In the genomic region with DNA sequence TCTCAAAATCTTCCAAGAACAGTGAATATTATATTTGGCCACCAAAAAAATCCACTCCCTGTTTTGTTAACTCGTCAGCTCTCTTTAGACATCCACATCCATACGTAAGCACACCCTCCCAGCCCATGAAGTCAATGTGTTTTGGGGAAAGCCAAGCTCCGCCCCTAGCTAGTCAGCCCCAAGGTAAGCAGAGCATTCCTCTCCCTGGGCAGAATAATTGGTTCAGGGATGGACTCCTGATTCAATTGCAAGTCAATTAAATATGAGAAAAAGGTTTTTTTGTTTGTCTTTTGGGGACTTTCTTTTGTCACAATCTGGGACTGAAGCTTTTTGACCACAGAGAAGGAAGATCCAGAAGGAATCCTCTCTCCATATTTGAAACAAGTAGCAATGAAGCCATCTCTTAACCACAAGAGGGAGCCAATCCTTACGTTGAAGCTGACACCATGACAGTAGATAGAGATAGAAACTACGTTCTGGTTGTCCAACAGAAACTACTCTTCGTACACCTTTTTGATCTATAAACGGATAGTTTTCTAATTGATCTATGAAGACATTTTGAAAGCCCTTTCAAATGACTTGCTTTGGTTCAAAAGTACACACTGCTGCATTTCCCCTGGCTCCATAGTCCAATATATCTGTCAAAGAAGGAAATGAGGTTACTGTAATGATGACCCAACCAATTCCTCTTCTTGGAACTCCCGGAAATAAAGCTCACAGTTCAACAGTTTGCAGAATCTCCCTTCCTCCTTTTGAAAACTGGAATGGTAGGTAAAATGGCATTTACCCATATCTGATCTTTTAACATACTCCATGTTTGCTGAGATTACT, we compare ENCODE assay signal across 8 cellular contexts.
DNase-seq lines count a peak whose midpoint lies in the region; ATAC-seq, FAIRE-seq and TF ChIP-seq lines count a peak whose summit lies in the region.

No MANE protein-coding gene starts in this region.

- H3K4me3 ChIP-seq in HAP-1 (no peak overlapping the region), brain microvascular endothelial cell (ENCODE audit: low read depth, low read length) (no peak overlapping the region), kidney (ENCODE audit: low read length in 2 of 2) (peak overlapping the region in 1 of 2 donors; percentile 19), thoracic aorta (no peak overlapping the region)

- peak; percentile 60 for ATAC-seq in thoracic aorta (ENCODE audit: insufficient number of reproducible peaks, low FRiP score, low read depth)
- ATAC-seq in HG03196 (IDR thresholded peaks at IDR 0.05; ENCODE audit: unreplicated experiment), result no peak
- ATAC-seq in CD4-positive, alpha-beta T cell (ENCODE audit: poor library complexity), result no peak

- H3K9ac ChIP-seq in kidney (ENCODE audit: low read length in 2 of 2), result no peak overlapping the region

- H3K27me3 ChIP-seq in HAP-1 (ENCODE audit: low read depth), result no peaks in the 10 kb centered on the region
- no peaks in the 10 kb centered on the region for H3K27me3 ChIP-seq in brain microvascular endothelial cell (replicated peaks)
- no peaks in the 10 kb centered on the region for H3K27me3 ChIP-seq in thoracic aorta (replicated peaks; ENCODE audit: insufficient read depth)
- no peaks in the 10 kb centered on the region for H3K27me3 ChIP-seq in CD4-positive, alpha-beta T cell (ENCODE audit: control insufficient read depth, insufficient read depth, low read length)

- intact Hi-C loops in kidney (cut with DNase I), result no loop called here
- intact Hi-C loops in CD4-positive, alpha-beta T cell (cut with DNase I, micrococcal nuclease), result no loop called here

- in situ Hi-C loops in HAP-1 (cut with MboI; ENCODE audit: low sequenced_read_pairs), result no loop called here
- in situ Hi-C loops in brain microvascular endothelial cell (cut with HindIII; ENCODE audit: low pct_ligation_motif_present, low sequenced_read_pairs), result no loop called here

- H3K4me3 Mint-ChIP-seq in CD4-positive, alpha-beta T cell, result no peak overlapping the region

- TF ChIP-seq CTCF in brain microvascular endothelial cell (IDR thresholded peaks at IDR 0.05; ENCODE audit: low read depth, low read length, missing control alignments) (peak; percentile 71), kidney (IDR thresholded peaks at IDR 0.05; ENCODE audit: borderline replicate concordance, extremely low read depth, insufficient read depth) (peak; percentile 30), thoracic aorta (IDR thresholded peaks at IDR 0.05) (peak; percentile 55)
- TF ChIP-seq CTCF in CD4-positive, alpha-beta T cell (IDR thresholded peaks at IDR 0.05), result no peak

- no peaks in the 10 kb centered on the region for H3K36me3 Mint-ChIP-seq in CD4-positive, alpha-beta T cell (ENCODE audit: low read depth)

- H3K4me1 Mint-ChIP-seq in CD4-positive, alpha-beta T cell (ENCODE audit: low read depth), result no peaks in the 10 kb centered on the region

- peak; percentile 63 for FAIRE-seq in kidney (lab: Jason Lieb, UNC)

- DNase-seq in COLO668 (lab: John Stamatoyannopoulos, UW; ENCODE audit: unreplicated experiment), result peak; percentile 16
- peak; percentile 7 to 20 for DNase-seq in HAP-1 (ENCODE audit: low spot score in 2 of 2)
- peak; percentile 49 for DNase-seq in NCI-H2029 (lab: John Stamatoyannopoulos, UW)
- DNase-seq in brain microvascular endothelial cell, result peak; percentile 59
- DNase-seq in kidney, result no peak
- DNase-seq in thoracic aorta (ENCODE audit: low spot score), result no peak
- no peak for DNase-seq in CD4-positive, alpha-beta T cell

- POLR2A ChIA-PET in CD4-positive, alpha-beta T cell (lab: Charles Lee), result no interaction called here

- peaks cover 6% of the 10 kb centered on the region for H3K27me3 Mint-ChIP-seq in CD4-positive, alpha-beta T cell

- H3K4me1 ChIP-seq in HAP-1, result no peaks in the 10 kb centered on the region
- H3K4me1 ChIP-seq in kidney (ENCODE audit: control insufficient read depth in 1 of 2, insufficient read depth in 1 of 2, low read depth in 1 of 2, low read length in 2 of 2), result peaks cover 0 to 4% of the 10 kb centered on the region in 2 donors
- H3K4me1 ChIP-seq in thoracic aorta (ENCODE audit: control insufficient read depth in 1 of 2, low read depth in 2 of 2), result peaks cover 0 to 6% of the 10 kb centered on the region in 2 donors

- H3K27ac ChIP-seq in brain microvascular endothelial cell (no peak overlapping the region), kidney (ENCODE audit: low read depth in 2 of 2, low read length in 2 of 2) (no peak overlapping the region), thoracic aorta (no peak overlapping the region)
- H3K27ac ChIP-seq in CD4-positive, alpha-beta T cell (ENCODE audit: low read depth, low read length), result no peak overlapping the region

- H3K9me3 Mint-ChIP-seq in CD4-positive, alpha-beta T cell, result peaks cover 2% of the 10 kb centered on the region

- H3K36me3 ChIP-seq in HAP-1 (replicated peaks) (no peaks in the 10 kb centered on the region), brain microvascular endothelial cell (replicated peaks) (no peaks in the 10 kb centered on the region), kidney (ENCODE audit: control insufficient read depth in 1 of 2, insufficient read depth in 2 of 2, low read length in 2 of 2) (no peaks in the 10 kb centered on the region), thoracic aorta (no peaks in the 10 kb centered on the region)

- no peak overlapping the region for H3K27ac Mint-ChIP-seq in CD4-positive, alpha-beta T cell

- CTCF ChIA-PET in CD4-positive, alpha-beta T cell (lab: Charles Lee), result no interaction called here

- no peaks in the 10 kb centered on the region for H3K9me3 ChIP-seq in HAP-1
- H3K9me3 ChIP-seq in kidney (ENCODE audit: control insufficient read depth in 1 of 2, low read length in 2 of 2), result no peaks in the 10 kb centered on the region
- H3K9me3 ChIP-seq in thoracic aorta, result no peaks in the 10 kb centered on the region
- no peaks in the 10 kb centered on the region for H3K9me3 ChIP-seq in CD4-positive, alpha-beta T cell (ENCODE audit: control insufficient read depth, low read length)

Comparison
In these comparisons a context has a peak if more than half of its experiments do, and no peak if none do; other contexts are left out.
1. DNase-seq: peak in COLO668 (single experiment), HAP-1 (2 of 2), NCI-H2029 (single experiment) and brain microvascular endothelial cell (single experiment); none in kidney (single experiment), thoracic aorta (single experiment) and CD4-positive, alpha-beta T cell (0 of 10).